Comparison of ENCODE assay signal across 2 cellular contexts in the genomic region with DNA sequence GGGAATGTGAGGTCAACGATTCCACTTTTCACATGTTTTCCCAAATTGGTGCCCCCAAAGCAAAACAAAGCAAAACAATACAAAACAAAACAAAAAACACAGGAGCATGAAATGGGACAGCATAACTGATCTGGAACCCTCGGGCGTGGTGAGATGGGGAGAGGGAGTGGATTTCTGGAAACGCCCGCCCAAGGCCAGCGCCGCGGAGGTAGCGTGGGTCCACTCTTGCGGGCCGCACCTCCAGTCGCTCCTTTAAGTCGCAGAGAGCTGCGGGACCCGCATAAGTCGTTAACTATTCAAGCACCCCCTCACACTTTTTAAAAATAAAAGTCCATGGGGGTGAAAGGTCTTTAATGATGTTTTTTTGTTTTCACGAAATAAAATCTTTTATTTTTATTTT.
TF ChIP-seq lines count a peak whose summit lies in the region.

No MANE protein-coding gene starts in this region.

TF ChIP-seq in WTC11, 78 proteins besides CTCF, POLR2A, EP300 and RAD21:
- TF ChIP-seq, protein P1, sequence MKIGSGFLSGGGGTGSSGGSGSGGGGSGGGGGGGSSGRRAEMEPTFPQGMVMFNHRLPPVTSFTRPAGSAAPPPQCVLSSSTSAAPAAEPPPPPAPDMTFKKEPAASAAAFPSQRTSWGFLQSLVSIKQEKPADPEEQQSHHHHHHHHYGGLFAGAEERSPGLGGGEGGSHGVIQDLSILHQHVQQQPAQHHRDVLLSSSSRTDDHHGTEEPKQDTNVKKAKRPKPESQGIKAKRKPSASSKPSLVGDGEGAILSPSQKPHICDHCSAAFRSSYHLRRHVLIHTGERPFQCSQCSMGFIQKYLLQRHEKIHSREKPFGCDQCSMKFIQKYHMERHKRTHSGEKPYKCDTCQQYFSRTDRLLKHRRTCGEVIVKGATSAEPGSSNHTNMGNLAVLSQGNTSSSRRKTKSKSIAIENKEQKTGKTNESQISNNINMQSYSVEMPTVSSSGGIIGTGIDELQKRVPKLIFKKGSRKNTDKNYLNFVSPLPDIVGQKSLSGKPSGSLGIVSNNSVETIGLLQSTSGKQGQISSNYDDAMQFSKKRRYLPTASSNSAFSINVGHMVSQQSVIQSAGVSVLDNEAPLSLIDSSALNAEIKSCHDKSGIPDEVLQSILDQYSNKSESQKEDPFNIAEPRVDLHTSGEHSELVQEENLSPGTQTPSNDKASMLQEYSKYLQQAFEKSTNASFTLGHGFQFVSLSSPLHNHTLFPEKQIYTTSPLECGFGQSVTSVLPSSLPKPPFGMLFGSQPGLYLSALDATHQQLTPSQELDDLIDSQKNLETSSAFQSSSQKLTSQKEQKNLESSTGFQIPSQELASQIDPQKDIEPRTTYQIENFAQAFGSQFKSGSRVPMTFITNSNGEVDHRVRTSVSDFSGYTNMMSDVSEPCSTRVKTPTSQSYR (CRISPR knock-in tag; IDR thresholded peaks at IDR 0.05): no peak
- TF ChIP-seq NFATC4 (CRISPR knock-in tag; IDR thresholded peaks at IDR 0.05): no peak
- no peak for TF ChIP-seq SOX15 (CRISPR knock-in tag; IDR thresholded peaks at IDR 0.05)
- TF ChIP-seq, protein P2, sequence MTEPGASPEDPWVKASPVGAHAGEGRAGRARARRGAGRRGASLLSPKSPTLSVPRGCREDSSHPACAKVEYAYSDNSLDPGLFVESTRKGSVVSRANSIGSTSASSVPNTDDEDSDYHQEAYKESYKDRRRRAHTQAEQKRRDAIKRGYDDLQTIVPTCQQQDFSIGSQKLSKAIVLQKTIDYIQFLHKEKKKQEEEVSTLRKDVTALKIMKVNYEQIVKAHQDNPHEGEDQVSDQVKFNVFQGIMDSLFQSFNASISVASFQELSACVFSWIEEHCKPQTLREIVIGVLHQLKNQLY (CRISPR knock-in tag; IDR thresholded peaks at IDR 0.05): no peak
- TF ChIP-seq FOXP1 (CRISPR knock-in tag; IDR thresholded peaks at IDR 0.05; ENCODE audit: borderline replicate concordance): no peak
- TF ChIP-seq, protein P3, sequence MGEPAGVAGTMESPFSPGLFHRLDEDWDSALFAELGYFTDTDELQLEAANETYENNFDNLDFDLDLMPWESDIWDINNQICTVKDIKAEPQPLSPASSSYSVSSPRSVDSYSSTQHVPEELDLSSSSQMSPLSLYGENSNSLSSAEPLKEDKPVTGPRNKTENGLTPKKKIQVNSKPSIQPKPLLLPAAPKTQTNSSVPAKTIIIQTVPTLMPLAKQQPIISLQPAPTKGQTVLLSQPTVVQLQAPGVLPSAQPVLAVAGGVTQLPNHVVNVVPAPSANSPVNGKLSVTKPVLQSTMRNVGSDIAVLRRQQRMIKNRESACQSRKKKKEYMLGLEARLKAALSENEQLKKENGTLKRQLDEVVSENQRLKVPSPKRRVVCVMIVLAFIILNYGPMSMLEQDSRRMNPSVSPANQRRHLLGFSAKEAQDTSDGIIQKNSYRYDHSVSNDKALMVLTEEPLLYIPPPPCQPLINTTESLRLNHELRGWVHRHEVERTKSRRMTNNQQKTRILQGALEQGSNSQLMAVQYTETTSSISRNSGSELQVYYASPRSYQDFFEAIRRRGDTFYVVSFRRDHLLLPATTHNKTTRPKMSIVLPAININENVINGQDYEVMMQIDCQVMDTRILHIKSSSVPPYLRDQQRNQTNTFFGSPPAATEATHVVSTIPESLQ (CRISPR knock-in tag; IDR thresholded peaks at IDR 0.05): no peak
- TF ChIP-seq, protein P4, sequence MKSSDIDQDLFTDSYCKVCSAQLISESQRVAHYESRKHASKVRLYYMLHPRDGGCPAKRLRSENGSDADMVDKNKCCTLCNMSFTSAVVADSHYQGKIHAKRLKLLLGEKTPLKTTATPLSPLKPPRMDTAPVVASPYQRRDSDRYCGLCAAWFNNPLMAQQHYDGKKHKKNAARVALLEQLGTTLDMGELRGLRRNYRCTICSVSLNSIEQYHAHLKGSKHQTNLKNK (CRISPR knock-in tag; IDR thresholded peaks at IDR 0.05): no peak
- TF ChIP-seq FOXK1 (CRISPR knock-in tag; IDR thresholded peaks at IDR 0.05): no peak
- TF ChIP-seq NFYB (CRISPR knock-in tag; conservative IDR thresholded peaks at IDR 0.05; ENCODE audit: low read depth): no peak
- no peak for TF ChIP-seq ZNF317 (CRISPR knock-in tag; IDR thresholded peaks at IDR 0.05; ENCODE audit: borderline replicate concordance, low read depth)
- TF ChIP-seq TEAD1 (CRISPR knock-in tag; IDR thresholded peaks at IDR 0.05): no peak
- TF ChIP-seq, protein P5, sequence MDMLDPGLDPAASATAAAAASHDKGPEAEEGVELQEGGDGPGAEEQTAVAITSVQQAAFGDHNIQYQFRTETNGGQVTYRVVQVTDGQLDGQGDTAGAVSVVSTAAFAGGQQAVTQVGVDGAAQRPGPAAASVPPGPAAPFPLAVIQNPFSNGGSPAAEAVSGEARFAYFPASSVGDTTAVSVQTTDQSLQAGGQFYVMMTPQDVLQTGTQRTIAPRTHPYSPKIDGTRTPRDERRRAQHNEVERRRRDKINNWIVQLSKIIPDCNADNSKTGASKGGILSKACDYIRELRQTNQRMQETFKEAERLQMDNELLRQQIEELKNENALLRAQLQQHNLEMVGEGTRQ (CRISPR knock-in tag; IDR thresholded peaks at IDR 0.05): no peak
- TF ChIP-seq CREB1 (CRISPR knock-in tag; IDR thresholded peaks at IDR 0.05): no peak
- no peak for TF ChIP-seq TCF7 (CRISPR knock-in tag; IDR thresholded peaks at IDR 0.05; ENCODE audit: low read depth)
- TF ChIP-seq, protein P6, sequence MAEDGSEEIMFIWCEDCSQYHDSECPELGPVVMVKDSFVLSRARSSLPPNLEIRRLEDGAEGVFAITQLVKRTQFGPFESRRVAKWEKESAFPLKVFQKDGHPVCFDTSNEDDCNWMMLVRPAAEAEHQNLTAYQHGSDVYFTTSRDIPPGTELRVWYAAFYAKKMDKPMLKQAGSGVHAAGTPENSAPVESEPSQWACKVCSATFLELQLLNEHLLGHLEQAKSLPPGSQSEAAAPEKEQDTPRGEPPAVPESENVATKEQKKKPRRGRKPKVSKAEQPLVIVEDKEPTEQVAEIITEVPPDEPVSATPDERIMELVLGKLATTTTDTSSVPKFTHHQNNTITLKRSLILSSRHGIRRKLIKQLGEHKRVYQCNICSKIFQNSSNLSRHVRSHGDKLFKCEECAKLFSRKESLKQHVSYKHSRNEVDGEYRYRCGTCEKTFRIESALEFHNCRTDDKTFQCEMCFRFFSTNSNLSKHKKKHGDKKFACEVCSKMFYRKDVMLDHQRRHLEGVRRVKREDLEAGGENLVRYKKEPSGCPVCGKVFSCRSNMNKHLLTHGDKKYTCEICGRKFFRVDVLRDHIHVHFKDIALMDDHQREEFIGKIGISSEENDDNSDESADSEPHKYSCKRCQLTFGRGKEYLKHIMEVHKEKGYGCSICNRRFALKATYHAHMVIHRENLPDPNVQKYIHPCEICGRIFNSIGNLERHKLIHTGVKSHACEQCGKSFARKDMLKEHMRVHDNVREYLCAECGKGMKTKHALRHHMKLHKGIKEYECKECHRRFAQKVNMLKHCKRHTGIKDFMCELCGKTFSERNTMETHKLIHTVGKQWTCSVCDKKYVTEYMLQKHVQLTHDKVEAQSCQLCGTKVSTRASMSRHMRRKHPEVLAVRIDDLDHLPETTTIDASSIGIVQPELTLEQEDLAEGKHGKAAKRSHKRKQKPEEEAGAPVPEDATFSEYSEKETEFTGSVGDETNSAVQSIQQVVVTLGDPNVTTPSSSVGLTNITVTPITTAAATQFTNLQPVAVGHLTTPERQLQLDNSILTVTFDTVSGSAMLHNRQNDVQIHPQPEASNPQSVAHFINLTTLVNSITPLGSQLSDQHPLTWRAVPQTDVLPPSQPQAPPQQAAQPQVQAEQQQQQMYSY (CRISPR knock-in tag; IDR thresholded peaks at IDR 0.05): no peak

TF ChIP-seq in H1, 55 proteins besides CTCF, POLR2A, EP300 and RAD21:
- TF ChIP-seq KDM5A (IDR thresholded peaks at IDR 0.05; ENCODE audit: low read length): no peak
- peak; percentile 52; the same call in 1 of the 2 replicates for TF ChIP-seq CBX8 (IDR thresholded peaks at IDR 0.05; ENCODE audit: borderline replicate concordance, low read depth, low read length)
- TF ChIP-seq TAF7 (optimal IDR thresholded peaks at IDR 0.05; ENCODE audit: borderline replicate concordance, low read depth, low read length): no peak
- TF ChIP-seq, protein P7, sequence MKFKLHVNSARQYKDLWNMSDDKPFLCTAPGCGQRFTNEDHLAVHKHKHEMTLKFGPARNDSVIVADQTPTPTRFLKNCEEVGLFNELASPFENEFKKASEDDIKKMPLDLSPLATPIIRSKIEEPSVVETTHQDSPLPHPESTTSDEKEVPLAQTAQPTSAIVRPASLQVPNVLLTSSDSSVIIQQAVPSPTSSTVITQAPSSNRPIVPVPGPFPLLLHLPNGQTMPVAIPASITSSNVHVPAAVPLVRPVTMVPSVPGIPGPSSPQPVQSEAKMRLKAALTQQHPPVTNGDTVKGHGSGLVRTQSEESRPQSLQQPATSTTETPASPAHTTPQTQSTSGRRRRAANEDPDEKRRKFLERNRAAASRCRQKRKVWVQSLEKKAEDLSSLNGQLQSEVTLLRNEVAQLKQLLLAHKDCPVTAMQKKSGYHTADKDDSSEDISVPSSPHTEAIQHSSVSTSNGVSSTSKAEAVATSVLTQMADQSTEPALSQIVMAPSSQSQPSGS (IDR thresholded peaks at IDR 0.05; ENCODE audit: low read length): no peak
- TF ChIP-seq KDM1A (IDR thresholded peaks at IDR 0.05; ENCODE audit: borderline replicate concordance, low read length): no peak
- TF ChIP-seq JUND (IDR thresholded peaks at IDR 0.05; ENCODE audit: low read length): no peak
- TF ChIP-seq POLR2AphosphoS5 (IDR thresholded peaks at IDR 0.05; ENCODE audit: low read depth, low read length): no peak
- peak; percentile 40 for TF ChIP-seq RNF2 (IDR thresholded peaks at IDR 0.05; ENCODE audit: borderline replicate concordance, low read depth, low read length, missing control alignments, poor library complexity, severe bottlenecking)
